8 cellular contexts compared by ENCODE assay signal in genomic region chr10:114822771-114823463, GRCh38. TPM values are rescaled to one million over a fixed set of nuclear protein-coding genes. Genes with fewer than 3 reads are reported as not detected.
A peak's percentile ranks its signal among the peaks of the same experiment; 100 is the strongest.
DNase-seq lines count a peak whose midpoint lies in the region; ATAC-seq, FAIRE-seq and TF ChIP-seq lines count a peak whose summit lies in the region.

No MANE protein-coding gene starts in this region.

- ATAC-seq in GM19438 (IDR thresholded peaks at IDR 0.05; ENCODE audit: low read depth, unreplicated experiment) (peak; percentile 6), mucosa of descending colon (peak; percentile 3)

- no peaks in the 10 kb centered on the region for H3K27me3 ChIP-seq in Peyer's patch

- TF ChIP-seq CTCF in AG10803 (conservative IDR thresholded peaks at IDR 0.05; ENCODE audit: low read length) (no peak), Peyer's patch (IDR thresholded peaks at IDR 0.05) (no peak), mucosa of descending colon (IDR thresholded peaks at IDR 0.05) (no peak), GM13977 (IDR thresholded peaks at IDR 0.05; ENCODE audit: extremely low read depth, insufficient read depth, missing control alignments) (no peak)

- in situ Hi-C loops in GM13977 (cut with MboI; ENCODE audit: low pct_unique_long_range_greater_than_20kb, low sequenced_read_pairs, unreplicated experiment): no loop called here

- peak; percentile 93 for FAIRE-seq in endometrium (lab: Jason Lieb, UNC)

- H3K9me3 ChIP-seq in Peyer's patch: no peaks in the 10 kb centered on the region
- H3K9me3 ChIP-seq in mucosa of descending colon: no peaks in the 10 kb centered on the region

- H3K4me3 ChIP-seq in AG10803 (ENCODE audit: low read length) (peak overlapping the region; percentile 66), Peyer's patch (peak overlapping the region; percentile 87 to 99 (median 94)), mucosa of descending colon (peak overlapping the region; percentile 94)

- H3K27ac ChIP-seq in Peyer's patch: peak overlapping the region; percentile 91 to 99 (median 96)

- H3K36me3 ChIP-seq in Peyer's patch (no peaks in the 10 kb centered on the region), mucosa of descending colon (ENCODE audit: low read depth) (no peaks in the 10 kb centered on the region)

- no peak for TF ChIP-seq POLR2A in Peyer's patch (IDR thresholded peaks at IDR 0.05)

- H3K4me1 ChIP-seq in Peyer's patch: peaks cover 0 to 23% (median 3%) of the 10 kb centered on the region in 4 donors
- peaks cover 22% of the 10 kb centered on the region for H3K4me1 ChIP-seq in mucosa of descending colon (ENCODE audit: low read depth)

- intact Hi-C loops in mucosa of descending colon (cut with DNase I, micrococcal nuclease): no loop called here

- DNase-seq in AG10803 (ENCODE audit: low read depth): peak; percentile 76
- no peak for DNase-seq in Peyer's patch
- DNase-seq in mucosa of descending colon: no peak
- DNase-seq in LoVo (ENCODE audit: low spot score): no peak
- DNase-seq in GM13977 (ENCODE audit: low spot score): no peak
- no peak for DNase-seq in HuH-7 (ENCODE audit: low spot score)

RNA-seq across cellular contexts. Expression of gene FHIP2A, which starts 1.3 kb away (rescaled TPM):
- total RNA-seq in Peyer's patch: 10 to 100 TPM; 21.9 to 30.2 (median 26.8) TPM
- 10 to 100 TPM; 14.8 to 29.7 (median 15.0) TPM for total RNA-seq in mucosa of descending colon
